8 cellular contexts compared by ENCODE assay signal in genomic region chr16:67561824-67562525, GRCh38. TPM values are rescaled to one million over a fixed set of nuclear protein-coding genes. Genes with fewer than 3 reads are reported as not detected.
DNase-seq lines count a peak whose midpoint lies in the region; ATAC-seq and TF ChIP-seq lines count a peak whose summit lies in the region.

No MANE protein-coding gene starts in this region.

- H3K27ac ChIP-seq in cardiac muscle cell (peak overlapping the region; percentile 99), parathyroid adenoma (peak overlapping the region; percentile 81), tibial artery (peak overlapping the region; percentile 98 to 99)

- H3K27me3 Mint-ChIP-seq in activated naive CD8-positive, alpha-beta T cell treated with anti-CD3 and anti-CD28 coated beads, Interleukin-2, amount 10 ng/mL, durations not matched to agents 7 days and 5 days, result no peaks in the 10 kb centered on the region

- H3K27me3 ChIP-seq in cardiac muscle cell, result no peaks in the 10 kb centered on the region
- no peaks in the 10 kb centered on the region for H3K27me3 ChIP-seq in parathyroid adenoma (ENCODE audit: control insufficient read depth, insufficient read depth, low read length)
- H3K27me3 ChIP-seq in tibial artery, result no peaks in the 10 kb centered on the region

- H3K9me3 ChIP-seq in cardiac muscle cell (ENCODE audit: low read depth) (no peaks in the 10 kb centered on the region), parathyroid adenoma (ENCODE audit: control insufficient read depth, low read length) (no peaks in the 10 kb centered on the region), tibial artery (no peaks in the 10 kb centered on the region)

- ATAC-seq in HG02623 (IDR thresholded peaks at IDR 0.05; ENCODE audit: unreplicated experiment), result peak; percentile 74
- peak; percentile 90 for ATAC-seq in activated naive CD8-positive, alpha-beta T cell treated with anti-CD3 and anti-CD28 coated beads, Interleukin-2, amount 10 ng/mL, durations not matched to agents 7 days and 5 days (ENCODE audit: low read depth)

- peaks cover 12% of the 10 kb centered on the region for H3K4me1 ChIP-seq in cardiac muscle cell (ENCODE audit: low read depth)
- peaks cover 7% of the 10 kb centered on the region for H3K4me1 ChIP-seq in parathyroid adenoma
- peaks cover 0 to 30% (median 20%) of the 10 kb centered on the region in 4 donors for H3K4me1 ChIP-seq in tibial artery

- peak overlapping the region; percentile 89 for H2AFZ ChIP-seq in parathyroid adenoma

- H3K36me3 ChIP-seq in cardiac muscle cell (no peaks in the 10 kb centered on the region), parathyroid adenoma (ENCODE audit: control insufficient read depth, insufficient read depth, low read length) (no peaks in the 10 kb centered on the region), tibial artery (no peaks in the 10 kb centered on the region)

- peak overlapping the region; percentile 97 for H3K4me3 ChIP-seq in GM12864 (ENCODE audit: low read depth, low read length)
- peak overlapping the region; percentile 88 for H3K4me3 ChIP-seq in cardiac muscle cell
- H3K4me3 ChIP-seq in parathyroid adenoma (ENCODE audit: low read depth, low read length), result peak overlapping the region; percentile 47
- peak overlapping the region; percentile 91 to 95 for H3K4me3 ChIP-seq in tibial artery

- no peak overlapping the region for H3K9ac ChIP-seq in parathyroid adenoma

- peaks cover 28% of the 10 kb centered on the region for H3K4me1 Mint-ChIP-seq in activated naive CD8-positive, alpha-beta T cell treated with anti-CD3 and anti-CD28 coated beads, Interleukin-2, amount 10 ng/mL, durations not matched to agents 7 days and 5 days

- peaks cover 25% of the 10 kb centered on the region for H3K79me2 ChIP-seq in parathyroid adenoma

- peak overlapping the region; percentile 89 for H3K4me3 Mint-ChIP-seq in activated naive CD8-positive, alpha-beta T cell treated with anti-CD3 and anti-CD28 coated beads, Interleukin-2, amount 10 ng/mL, durations not matched to agents 7 days and 5 days

- TF ChIP-seq CTCF in GM12864 (IDR thresholded peaks at IDR 0.05; ENCODE audit: low read depth, low read length, missing control alignments) (no peak), cardiac muscle cell (IDR thresholded peaks at IDR 0.05; ENCODE audit: low read depth, low read length) (no peak), parathyroid adenoma (IDR thresholded peaks at IDR 0.05) (no peak), tibial artery (IDR thresholded peaks at IDR 0.05) (no peak)

- peak overlapping the region; percentile 92 for H3K27ac Mint-ChIP-seq in activated naive CD8-positive, alpha-beta T cell treated with anti-CD3 and anti-CD28 coated beads, Interleukin-2, amount 10 ng/mL, durations not matched to agents 7 days and 5 days

- POLR2A ChIA-PET in activated naive CD8-positive, alpha-beta T cell treated with anti-CD3 and anti-CD28 coated beads, Interleukin-2, amount 10 ng/mL, durations not matched to agents 7 days and 5 days (lab: Charles Lee), result interaction anchor here (0.5 to 5.1 kb wide), 28 partner anchors 10 to 446 kb away, joined by 3 to 155 read pairs (median 4); partner anchors contain the start of genes ACD, C16orf86, CARMIL2 and ENKD1

- no peaks in the 10 kb centered on the region for H3K9me3 Mint-ChIP-seq in activated naive CD8-positive, alpha-beta T cell treated with anti-CD3 and anti-CD28 coated beads, Interleukin-2, amount 10 ng/mL, durations not matched to agents 7 days and 5 days

- H3K4me2 ChIP-seq in parathyroid adenoma (ENCODE audit: low read length), result peak overlapping the region; percentile 73

- DNase-seq in GM12864 (ENCODE audit: low read depth) (peak; percentile 91), NCI-H1092 (lab: John Stamatoyannopoulos, UW) (peak; percentile 94), SKM-1 treated with dmso at 0.1 percent for 144 hours (lab: John Stamatoyannopoulos, UW; ENCODE audit: unreplicated experiment) (peak; percentile 100), cardiac muscle cell (ENCODE audit: low read depth in 1 of 2, low spot score in 1 of 2) (peak; percentile 96 to 99), tibial artery (peak; percentile 97 to 98)
- peak; percentile 99 for DNase-seq in activated naive CD8-positive, alpha-beta T cell treated with anti-CD3 and anti-CD28 coated beads, Interleukin-2, amount 10 ng/mL, durations not matched to agents 7 days and 5 days

- H3K36me3 Mint-ChIP-seq in activated naive CD8-positive, alpha-beta T cell treated with anti-CD3 and anti-CD28 coated beads, Interleukin-2, amount 10 ng/mL, durations not matched to agents 7 days and 5 days, result peaks cover 6% of the 10 kb centered on the region

- intact Hi-C loops in tibial artery (cut with DNase I; ENCODE audit: low total_unique reads), result loop anchor here (5.0 kb wide), 1 partner anchor 35 kb away; the partner anchor contains the start of gene RIPOR1

RNA-seq across cellular contexts. Expression of gene CTCF, which starts 0.4 kb away (rescaled TPM):
- total RNA-seq in activated naive CD8-positive, alpha-beta T cell treated with anti-CD3 and anti-CD28 coated beads, Interleukin-2, amount 10 ng/mL, durations not matched to agents 7 days and 5 days, result 10 to 100 TPM; 69.9 to 72.3 TPM
- 25.2 and 33.9 TPM in 2 replicates for total RNA-seq in cardiac muscle cell
- polyA plus RNA-seq in cardiac muscle cell, result 37.6 and 38.0 TPM in 2 replicates

RNA-seq across cellular contexts. Expression of gene RIPOR1, which starts 33.3 kb away (rescaled TPM):
- 10 to 100 TPM; 28.7 to 35.7 TPM for total RNA-seq in activated naive CD8-positive, alpha-beta T cell treated with anti-CD3 and anti-CD28 coated beads, Interleukin-2, amount 10 ng/mL, durations not matched to agents 7 days and 5 days
- total RNA-seq in cardiac muscle cell, result 27.3 and 35.7 TPM in 2 replicates
- 29.5 and 46.3 TPM in 2 replicates for polyA plus RNA-seq in cardiac muscle cell

Comparison
In these comparisons a context has a peak if more than half of its experiments do, and no peak if none do; other contexts are left out.
1. Peak in every context shown above with its lines: DNase-seq, ATAC-seq, H3K4me3 ChIP-seq and H3K27ac ChIP-seq.
2. H3K4me3 ChIP-seq: peak in every context shown above with its lines; median percentile 97 in GM12864; 93 in tibial artery; 88 in cardiac muscle cell; 47 in parathyroid adenoma.